ENCODE assay signal across 29 cellular contexts in genomic region chr16:22311520-22311919, GRCh38.
"Had no signal": no experiment of that assay in that cellular context is flagged by ENCODE, and none has a peak within 500 bp of the region (broad histone marks: within the 10 kb centered on the region; RNA-seq: fewer than 3 reads in every experiment).

No MANE protein-coding gene starts in this region.

- H3K27me3 ChIP-seq: ascending aorta, breast epithelium, cardiac muscle cell, colonic mucosa had no signal

- H3K36me3 ChIP-seq: breast epithelium had no signal

- H3K4me3 ChIP-seq: ascending aorta, breast epithelium, cardiac muscle cell, colonic mucosa had no signal

- ATAC-seq: activated T-cell treated with anti-CD3 and anti-CD28 coated beads, Interleukin-2, amount 50 U/mL, for 72 hours had no signal

- H3K9me3 ChIP-seq: ascending aorta, breast epithelium, colonic mucosa had no signal

- H3K4me1 ChIP-seq: ascending aorta, breast epithelium, colonic mucosa had no signal

- DNase-seq: activated CD4-positive, alpha-beta memory T cell treated with anti-CD3 and anti-CD28 coated beads, Interleukin-2, amount 10 ng/mL, durations not matched to agents 7 days and 5 days; activated CD4-positive, alpha-beta T cell treated with anti-CD3 and anti-CD28 coated beads for 1 hour; activated CD4-positive, alpha-beta T cell treated with anti-CD3 and anti-CD28 coated beads for 4 hours; activated CD4-positive, alpha-beta T cell treated with anti-CD3 and anti-CD28 coated beads, Interleukin-2, amount 10 ng/mL, durations not matched to agents 7 days and 5 days; activated CD4-positive, alpha-beta T cell treated with anti-CD3 and anti-CD28 coated beads, Interleukin-2, amount 50 U/mL, for 4 hours; activated CD8-positive, alpha-beta memory T cell treated with anti-CD3 and anti-CD28 coated beads, Interleukin-2, amount 50 U/mL, for 48 hours; activated effector memory CD4-positive, alpha-beta T cell treated with Interleukin-2 at 50 U/mL for 16 hours; activated naive CD8-positive, alpha-beta T cell treated with anti-CD3 and anti-CD28 coated beads, Interleukin-2, amount 10 ng/mL, durations not matched to agents 7 days and 5 days; activated T-cell treated with anti-CD3 and anti-CD28 coated beads for 4 hours; activated T-cell treated with anti-CD3 and anti-CD28 coated beads, Interleukin-2, amount 50 U/mL, for 24 hours; activated T-cell treated with anti-CD3 and anti-CD28 coated beads, Interleukin-2, amount 50 U/mL, for 72 hours; central memory CD4-positive, alpha-beta T cell; cerebellar nuclear complex; colonic mucosa; effector CD8-positive, alpha-beta T cell; foreskin fibroblast; head of caudate nucleus; hippocampal formation; T-helper 1 cell; T-helper 2 cell had no signal

- H3K4me3 Mint-ChIP-seq: activated CD4-positive, alpha-beta memory T cell treated with anti-CD3 and anti-CD28 coated beads, Interleukin-2, amount 10 ng/mL, durations not matched to agents 7 days and 5 days; activated CD4-positive, alpha-beta T cell treated with anti-CD3 and anti-CD28 coated beads, Interleukin-2, amount 10 ng/mL, durations not matched to agents 7 days and 5 days; activated naive CD4-positive, alpha-beta T cell treated with anti-CD3 and anti-CD28 coated beads, Interleukin-2, amount 50 U/mL, for 24 hours; activated naive CD8-positive, alpha-beta T cell treated with anti-CD3 and anti-CD28 coated beads, Interleukin-2, amount 10 ng/mL, durations not matched to agents 7 days and 5 days; activated T-cell treated with anti-CD3 and anti-CD28 coated beads, Interleukin-2, amount 50 U/mL, for 24 hours; activated T-cell treated with anti-CD3 and anti-CD28 coated beads, Interleukin-2, amount 50 U/mL, for 72 hours; brain had no signal

- H3K4me1 Mint-ChIP-seq: activated CD4-positive, alpha-beta memory T cell treated with anti-CD3 and anti-CD28 coated beads, Interleukin-2, amount 10 ng/mL, durations not matched to agents 7 days and 5 days; activated CD4-positive, alpha-beta T cell treated with anti-CD3 and anti-CD28 coated beads, Interleukin-2, amount 10 ng/mL, durations not matched to agents 7 days and 5 days; activated naive CD4-positive, alpha-beta T cell treated with anti-CD3 and anti-CD28 coated beads, Interleukin-2, amount 50 U/mL, for 24 hours; brain had no signal

- H3K27ac ChIP-seq: ascending aorta, breast epithelium, cardiac muscle cell, colonic mucosa, epithelial cell of prostate had no signal

- H3K27me3 Mint-ChIP-seq: activated CD4-positive, alpha-beta memory T cell treated with anti-CD3 and anti-CD28 coated beads, Interleukin-2, amount 10 ng/mL, durations not matched to agents 7 days and 5 days; activated CD4-positive, alpha-beta T cell treated with anti-CD3 and anti-CD28 coated beads, Interleukin-2, amount 10 ng/mL, durations not matched to agents 7 days and 5 days; activated naive CD4-positive, alpha-beta T cell treated with anti-CD3 and anti-CD28 coated beads, Interleukin-2, amount 50 U/mL, for 24 hours; activated naive CD8-positive, alpha-beta T cell treated with anti-CD3 and anti-CD28 coated beads, Interleukin-2, amount 10 ng/mL, durations not matched to agents 7 days and 5 days; activated T-cell treated with anti-CD3 and anti-CD28 coated beads, Interleukin-2, amount 50 U/mL, for 24 hours; brain had no signal

- FAIRE-seq: endometrium, endothelial cell of umbilical vein, frontal cortex had no signal

- H3K27ac Mint-ChIP-seq: activated CD4-positive, alpha-beta memory T cell treated with anti-CD3 and anti-CD28 coated beads, Interleukin-2, amount 10 ng/mL, durations not matched to agents 7 days and 5 days; activated CD4-positive, alpha-beta T cell treated with anti-CD3 and anti-CD28 coated beads, Interleukin-2, amount 10 ng/mL, durations not matched to agents 7 days and 5 days; activated naive CD4-positive, alpha-beta T cell treated with anti-CD3 and anti-CD28 coated beads, Interleukin-2, amount 50 U/mL, for 24 hours; activated naive CD8-positive, alpha-beta T cell treated with anti-CD3 and anti-CD28 coated beads, Interleukin-2, amount 10 ng/mL, durations not matched to agents 7 days and 5 days; activated T-cell treated with anti-CD3 and anti-CD28 coated beads, Interleukin-2, amount 50 U/mL, for 72 hours; brain had no signal
